In the genomic region with DNA sequence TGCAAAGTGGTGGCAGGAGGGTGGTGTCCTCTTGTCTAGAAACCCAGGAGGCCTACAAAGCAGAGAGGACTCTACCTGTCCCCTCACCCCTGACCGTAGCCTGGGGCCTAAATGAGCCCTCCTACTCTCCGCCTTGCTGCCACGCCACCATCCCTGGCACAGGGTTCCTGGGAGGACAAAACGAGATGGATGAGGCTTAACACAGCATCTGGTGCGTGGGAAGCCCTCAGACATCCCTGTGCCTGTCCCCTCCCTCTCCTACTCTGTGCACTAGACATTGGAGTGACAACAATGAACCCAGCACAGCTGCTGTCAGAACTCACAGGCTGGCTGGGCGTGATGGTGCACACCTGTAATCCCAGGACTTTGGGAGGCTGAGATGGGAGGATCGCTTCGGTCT, we compare ENCODE assay signal across 9 cellular contexts. TPM values are rescaled to one million over a fixed set of nuclear protein-coding genes. Genes with fewer than 3 reads are reported as not detected.
DNase-seq lines count a peak whose midpoint lies in the region; ATAC-seq and TF ChIP-seq lines count a peak whose summit lies in the region.
"Had no signal": no experiment of that assay in that cellular context is flagged by ENCODE, and none has a peak within 500 bp of the region (broad histone marks: within the 10 kb centered on the region; RNA-seq: fewer than 3 reads in every experiment).

No MANE protein-coding gene starts in this region.

- peak overlapping the region; percentile 49 for H3K9ac ChIP-seq in mammary epithelial cell (ENCODE audit: insufficient read depth, low read length)

- H3K4me2 ChIP-seq in mammary epithelial cell (ENCODE audit: insufficient read depth, low read depth, low read length): peak overlapping the region; percentile 52

- TF ChIP-seq CTCF in mammary epithelial cell (conservative IDR thresholded peaks at IDR 0.05 in 1 of 2, IDR thresholded peaks at IDR 0.05 in 1 of 2; ENCODE audit: extremely low read depth in 1 of 2, insufficient read depth in 1 of 2, low read depth in 1 of 2, low read length in 2 of 2) (no peak), upper lobe of right lung (IDR thresholded peaks at IDR 0.05) (no peak)

- H3K4me1 ChIP-seq in mammary epithelial cell (ENCODE audit: insufficient read depth, low read length) (peaks cover 41% of the 10 kb centered on the region), muscle layer of duodenum (ENCODE audit: control insufficient read depth in 1 of 2, insufficient read depth in 2 of 2, low read length in 2 of 2) (peaks cover 0 to 5% of the 10 kb centered on the region in 2 donors), upper lobe of right lung (peaks cover 21% of the 10 kb centered on the region)

- H3K9me3 ChIP-seq in mammary epithelial cell (replicated peaks; ENCODE audit: insufficient read depth, low read length) (peaks cover 12% of the 10 kb centered on the region), muscle layer of duodenum (ENCODE audit: control insufficient read depth in 1 of 2, low read length in 2 of 2) (no peaks in the 10 kb centered on the region), upper lobe of right lung (no peaks in the 10 kb centered on the region)

- ATAC-seq in upper lobe of right lung: no peak
- ATAC-seq in GM18502 (IDR thresholded peaks at IDR 0.05; ENCODE audit: poor library complexity, unreplicated experiment): no peak

- no peaks in the 10 kb centered on the region for H3K36me3 ChIP-seq in mammary epithelial cell (ENCODE audit: insufficient read depth, low read length)
- no peaks in the 10 kb centered on the region for H3K36me3 ChIP-seq in muscle layer of duodenum (ENCODE audit: control insufficient read depth in 1 of 2, insufficient read depth in 2 of 2, low read length in 2 of 2)
- no peaks in the 10 kb centered on the region for H3K36me3 ChIP-seq in upper lobe of right lung

- CTCF ChIA-PET in mammary epithelial cell (lab: Charles Lee; ENCODE audit: low non-redundant PET): interaction anchor here (1.2 kb wide), 1 partner anchor 36 kb away, joined by 11 read pairs; the partner anchor contains the start of gene DKK3

- H3K4me3 ChIP-seq in mammary epithelial cell (replicated peaks in 1 of 3; ENCODE audit: insufficient read depth in 1 of 3, low read depth in 2 of 3, low read length in 3 of 3): no peak overlapping the region
- no peak overlapping the region for H3K4me3 ChIP-seq in muscle layer of duodenum (ENCODE audit: low read depth in 1 of 2, low read length in 2 of 2)
- H3K4me3 ChIP-seq in upper lobe of right lung: no peak overlapping the region

- no peaks in the 10 kb centered on the region for H3K27me3 ChIP-seq in mammary epithelial cell (ENCODE audit: insufficient read depth, low read length)
- H3K27me3 ChIP-seq in muscle layer of duodenum (ENCODE audit: low read depth, low read length): no peaks in the 10 kb centered on the region
- no peaks in the 10 kb centered on the region for H3K27me3 ChIP-seq in upper lobe of right lung

- no TSS peak for BruUV-seq in mammary epithelial cell (replicated peaks; lab: Mats Ljungman, UMichigan)

- 79% methylated on average over 8 of the region's 8 CpGs for WGBS in mammary epithelial cell (ENCODE audit: low coverage, missing lambda C conversion rate)

- DNase-seq in NCI-H2171 treated with DMSO at 0.1 percent for 48 hours (lab: John Stamatoyannopoulos, UW): peak; percentile 7
- DNase-seq in NCI-H2171 (lab: John Stamatoyannopoulos, UW): no peak
- no peak for DNase-seq in mammary epithelial cell
- no peak for DNase-seq in upper lobe of right lung
- no peak for DNase-seq in NCI-H226
- DNase-seq in activated CD4-positive, alpha-beta T cell treated with anti-CD3 and anti-CD28 coated beads, Interleukin-2, amount 50 U/mL, for 4 hours: no peak

- H3K27ac ChIP-seq in mammary epithelial cell (ENCODE audit: insufficient read depth, low read depth, low read length) (peak overlapping the region; percentile 69), muscle layer of duodenum (ENCODE audit: low read length) (peak overlapping the region; percentile 29), upper lobe of right lung (peak overlapping the region; percentile 75)
- H3K27ac ChIP-seq: HL-60 had no signal

- no peaks in the 10 kb centered on the region for H4K20me1 ChIP-seq in mammary epithelial cell (ENCODE audit: insufficient read depth, low read length)

- H2AFZ ChIP-seq in mammary epithelial cell (ENCODE audit: low read depth, low read length): peak overlapping the region; percentile 57

- dilution Hi-C loops in mammary epithelial cell (cut with HindIII; ENCODE audit: low sequenced_read_pairs): loop anchor here (5.0 kb wide), 1 partner anchor 48 kb away; no protein-coding TSS in a partner anchor

- intact Hi-C loops in mammary epithelial cell (cut with micrococcal nuclease): loop anchor here (1.0 to 5.0 kb wide), 6 partner anchors 22 to 918 kb away; no protein-coding TSS in a partner anchor
- intact Hi-C loops in upper lobe of right lung (cut with DNase I): loop anchor here (10.0 kb wide), 3 partner anchors 130 to 240 kb away; no protein-coding TSS in a partner anchor

- in situ Hi-C loops in mammary epithelial cell (cut with MboI; ENCODE audit: low sequenced_read_pairs in 2 of 2): loop anchor here in 1 of 2 donors (5.0 kb wide), 1 partner anchor 193 kb away; no protein-coding TSS in a partner anchor

- no peaks in the 10 kb centered on the region for H3K79me2 ChIP-seq in mammary epithelial cell (ENCODE audit: insufficient read depth, low read length)

RNA-seq across cellular contexts. Expression of gene DKK3, which starts 36.4 kb away (rescaled TPM):
- total RNA-seq in mammary epithelial cell (100 to 1,000 TPM; 299 to 771 TPM), upper lobe of right lung (217 TPM)
- polyA plus RNA-seq in mammary epithelial cell: 326 TPM
- 122 TPM for polyA minus RNA-seq in mammary epithelial cell
